Comparison of ENCODE assay signal across 8 cellular contexts in the genomic region with DNA sequence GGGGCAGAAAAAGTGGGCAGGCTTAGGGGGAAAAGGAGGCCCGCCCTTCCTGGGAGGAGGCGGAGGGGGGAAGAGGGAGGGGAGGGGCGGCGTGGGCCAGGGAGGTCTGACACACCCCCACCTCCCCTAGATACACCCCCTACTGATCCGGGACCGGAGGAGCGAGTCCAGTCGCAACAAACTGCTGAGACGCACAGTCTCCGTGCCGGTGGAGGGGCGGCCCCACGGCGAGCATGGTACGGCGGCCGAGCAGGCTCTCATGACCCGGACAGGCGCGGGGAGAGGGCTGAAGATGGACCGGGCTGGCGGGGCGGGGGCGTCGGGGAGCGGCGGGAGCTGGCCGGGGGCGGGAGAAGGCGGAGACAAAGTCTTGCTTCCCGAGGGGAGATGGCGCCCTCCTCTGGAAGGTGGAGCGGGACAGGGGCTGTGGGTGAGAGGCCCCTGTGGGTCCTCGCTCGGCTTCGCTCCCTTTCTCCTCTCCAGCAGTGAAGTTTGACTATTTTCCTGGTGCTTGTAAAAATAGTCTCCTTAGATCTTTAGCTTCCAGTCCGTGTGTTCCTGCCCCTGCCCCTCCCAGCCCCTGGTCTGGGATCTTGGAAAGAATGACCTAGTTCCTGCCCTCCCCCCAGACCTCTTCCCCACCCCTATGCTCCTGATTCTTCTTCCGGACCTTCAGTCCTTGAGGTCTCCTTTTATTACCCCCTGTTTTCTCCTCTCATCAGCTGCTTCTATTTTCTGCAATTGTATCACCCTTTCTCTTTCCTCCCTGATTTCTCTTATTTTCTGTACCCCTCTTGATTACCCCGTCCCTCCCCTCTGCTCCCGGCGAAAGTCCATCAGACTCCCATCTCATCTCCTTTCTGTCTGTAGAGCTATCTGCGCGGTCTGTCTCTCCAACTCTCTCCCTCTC. TPM values are rescaled to one million over a fixed set of nuclear protein-coding genes. Genes with fewer than 3 reads are reported as not detected.
DNase-seq lines count a peak whose midpoint lies in the region; ATAC-seq and FAIRE-seq lines count a peak whose summit lies in the region.

No MANE protein-coding gene starts in this region.

- peak overlapping the region; percentile 93 to 99 (median 99) for H3K27ac Mint-ChIP-seq in naive thymus-derived CD8-positive, alpha-beta T cell

- POLR2A ChIA-PET in naive thymus-derived CD8-positive, alpha-beta T cell (lab: Charles Lee) = interaction anchor here (0.7 to 3.2 kb wide), 17 partner anchors 9 to 154 kb away, joined by 3 to 25 read pairs (median 7); a partner anchor contains a TSS

- peaks cover 61 to 90% (median 79%) of the 10 kb centered on the region in 4 donors for H3K4me1 Mint-ChIP-seq in naive thymus-derived CD8-positive, alpha-beta T cell

- FAIRE-seq in RCC 7860 (lab: Jason Lieb, UNC) = no peak

- H3K36me3 Mint-ChIP-seq in naive thymus-derived CD8-positive, alpha-beta T cell = no peaks in the 10 kb centered on the region

- peaks cover 43% of the 10 kb centered on the region for H3K4me1 ChIP-seq in HUES48 (ENCODE audit: control insufficient read depth, insufficient read depth, low read length)

- H3K4me3 ChIP-seq in HUES48 (ENCODE audit: low read depth, low read length) = peak overlapping the region; percentile 69

- H3K36me3 ChIP-seq in HUES48 (ENCODE audit: control insufficient read depth, insufficient read depth, low read length) = peaks cover 19% of the 10 kb centered on the region

- no peak overlapping the region for H3K9ac ChIP-seq in HUES48 (ENCODE audit: low read depth, low read length)

- DNase-seq in NCI-H524 (lab: John Stamatoyannopoulos, UW) (peak; percentile 74 to 75), NCI-H524 treated with DMSO at 0.1 percent for 48 hours (lab: John Stamatoyannopoulos, UW) (no peak), RCC 7860 (ENCODE audit: low spot score) (peak; percentile 61), fibroblast of gingiva (ENCODE audit: low read depth) (peak; percentile 81)
- peak; percentile 63 to 66 for DNase-seq in activated T-helper 1 cell treated with anti-CD3 and anti-CD28 coated beads, Interleukin-2, amount 50 U/mL, for 16 hours (ENCODE audit: low read depth in 1 of 2, low spot score in 1 of 2)
- DNase-seq in naive thymus-derived CD8-positive, alpha-beta T cell = peak; percentile 70 to 94 (median 80)
- DNase-seq in stimulated activated naive CD4-positive, alpha-beta T cell (lab: John Stamatoyannopoulos, UW) = peak; percentile 77 to 88 (median 83)

- H3K27me3 Mint-ChIP-seq in naive thymus-derived CD8-positive, alpha-beta T cell = no peaks in the 10 kb centered on the region

- no peaks in the 10 kb centered on the region for H3K9me3 ChIP-seq in HUES48 (ENCODE audit: control insufficient read depth, insufficient read depth, low read length)

- H3K9me3 Mint-ChIP-seq in naive thymus-derived CD8-positive, alpha-beta T cell = no peaks in the 10 kb centered on the region

- peak; percentile 54 to 57 for ATAC-seq in naive thymus-derived CD8-positive, alpha-beta T cell

- H3K27me3 ChIP-seq in HUES48 (ENCODE audit: control insufficient read depth, insufficient read depth, low read length) = no peaks in the 10 kb centered on the region

- peak overlapping the region; percentile 92 for H3K27ac ChIP-seq in HUES48 (ENCODE audit: low read depth, low read length)

- peak overlapping the region; percentile 87 to 97 (median 91) for H3K4me3 Mint-ChIP-seq in naive thymus-derived CD8-positive, alpha-beta T cell

RNA-seq across cellular contexts. Expression of a gene that starts 6.1 kb away (rescaled TPM):
- total RNA-seq in naive thymus-derived CD8-positive, alpha-beta T cell = 10 to 100 TPM; 57.0 to 66.6 TPM
- 1 to 10 TPM in 2 of 3 donors, under 1 TPM in 1; 0.38 to 1.9 (median 1.4) TPM for polyA plus RNA-seq in naive thymus-derived CD8-positive, alpha-beta T cell

RNA-seq across cellular contexts. Expression of a gene that starts 8.0 kb away (rescaled TPM):
- 100 to 1,000 TPM; 198 to 201 TPM for total RNA-seq in naive thymus-derived CD8-positive, alpha-beta T cell
- polyA plus RNA-seq in naive thymus-derived CD8-positive, alpha-beta T cell = 100 to 1,000 TPM; 338 to 441 (median 385) TPM

RNA-seq across cellular contexts. Expression of a gene that starts 15.1 kb away (rescaled TPM):
- 100 to 1,000 TPM; 213 to 223 TPM for total RNA-seq in naive thymus-derived CD8-positive, alpha-beta T cell
- polyA plus RNA-seq in naive thymus-derived CD8-positive, alpha-beta T cell = 10 to 100 TPM; 44.3 to 71.4 (median 45.3) TPM

RNA-seq across cellular contexts. Expression of a gene that starts 28.5 kb away (rescaled TPM):
- 10 to 100 TPM; 10.6 to 11.9 TPM for total RNA-seq in naive thymus-derived CD8-positive, alpha-beta T cell
- 10 to 100 TPM in 1 of 3 donors, 1 to 10 TPM in 2; 3.7 to 10.4 (median 6.4) TPM for polyA plus RNA-seq in naive thymus-derived CD8-positive, alpha-beta T cell

RNA-seq across cellular contexts. Expression of a gene that starts 34.3 kb away (rescaled TPM):
- 1 to 10 TPM in 1 of 2 experiments, under 1 TPM in 1; 0.60 to 1.2 TPM for total RNA-seq in naive thymus-derived CD8-positive, alpha-beta T cell
- polyA plus RNA-seq in naive thymus-derived CD8-positive, alpha-beta T cell = under 1 TPM in 2 of 3 donors, not detected in 1; 0.26 to 0.46 TPM
